28 cellular contexts compared by ENCODE assay signal in the genomic region with DNA sequence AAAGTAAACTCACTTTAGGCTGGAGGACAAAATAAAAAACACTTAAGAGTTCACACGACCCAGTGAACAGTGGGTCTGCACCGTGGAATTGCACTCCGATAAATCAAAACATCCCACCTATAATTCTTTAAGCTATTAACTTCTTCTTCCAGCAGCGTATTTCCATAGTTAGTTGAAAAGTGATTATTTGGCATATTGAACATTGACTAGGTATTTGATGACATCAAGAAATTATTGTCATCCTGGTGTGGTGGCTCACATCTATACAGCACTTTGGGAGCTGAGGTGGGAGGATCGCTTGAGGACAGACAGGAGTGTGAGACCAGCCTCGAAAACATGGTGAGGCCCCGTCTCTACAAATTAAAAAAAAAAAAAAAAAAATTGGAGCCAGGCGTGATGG. TPM values are rescaled to one million over a fixed set of nuclear protein-coding genes. Genes with fewer than 3 reads are reported as not detected.
DNase-seq lines count a peak whose midpoint lies in the region; ATAC-seq and TF ChIP-seq lines count a peak whose summit lies in the region.
"Had no signal": no experiment of that assay in that cellular context is flagged by ENCODE, and none has a peak within 500 bp of the region (broad histone marks: within the 10 kb centered on the region; RNA-seq: fewer than 3 reads in every experiment).

No MANE protein-coding gene starts in this region.

- no peak overlapping the region for H2BK20ac ChIP-seq in IMR-90 (ENCODE audit: low read depth, low read length)

- no peaks in the 10 kb centered on the region for H3K9me3 ChIP-seq in IMR-90 (ENCODE audit: control insufficient read depth, insufficient read depth, low read length)
- H3K9me3 ChIP-seq in endodermal cell (ENCODE audit: control insufficient read depth, low read length): no peaks in the 10 kb centered on the region
- no peaks in the 10 kb centered on the region for H3K9me3 ChIP-seq in neural progenitor cell (ENCODE audit: low read depth)
- no peaks in the 10 kb centered on the region for H3K9me3 ChIP-seq in breast epithelium
- H3K9me3 ChIP-seq: colonic mucosa, SJCRH30, thyroid gland had no signal

- H3K79me2 ChIP-seq in ACC112 (ENCODE audit: control insufficient read depth, insufficient read depth, low read length, unreplicated experiment) (peaks cover 36% of the 10 kb centered on the region), neural progenitor cell (ENCODE audit: low read depth) (peaks cover 99% of the 10 kb centered on the region)

- H3K4me1 Mint-ChIP-seq in endodermal cell (peaks cover 66% of the 10 kb centered on the region), neural progenitor cell (peaks cover 64% of the 10 kb centered on the region)
- H3K4me1 Mint-ChIP-seq: activated B cell treated with CpG ODN at 0.5 μM for 24 hours; activated naive CD4-positive, alpha-beta T cell treated with anti-CD3 and anti-CD28 coated beads, Interleukin-2, amount 10 ng/mL, durations not matched to agents 7 days and 5 days; stimulated activated naive CD8-positive, alpha-beta T cell treated with anti-CD3 and anti-CD28 coated beads, Interleukin-15, amount 100 ng/mL, for 72 hours had no signal

- POLR2A ChIA-PET in IMR-90 (lab: Charles Lee; ENCODE audit: unreplicated experiment): interaction anchor here (0.5 kb wide), 1 partner anchor 22 kb away, joined by 4 read pairs; no protein-coding TSS in a partner anchor

- H3K23ac ChIP-seq in IMR-90 (ENCODE audit: low read depth, low read length): no peak overlapping the region; the same call in 1 of the 2 replicates

- no TSS peak for BruUV-seq in IMR-90 (replicated peaks; lab: Mats Ljungman, UMichigan)

- no peak overlapping the region for H2BK15ac ChIP-seq in IMR-90 (ENCODE audit: low read depth, low read length)

- peak overlapping the region; percentile 46 for H3K27ac ChIP-seq in ACC112 (ENCODE audit: low read depth, low read length)
- H3K27ac ChIP-seq in IMR-90 (ENCODE audit: insufficient read depth, low read length): 0 out of 2 replicates have a peak overlapping the region, but pooled peaks have one; percentile 28
- H3K27ac ChIP-seq in endodermal cell (ENCODE audit: low read depth, low read length): peak overlapping the region; percentile 95
- peak overlapping the region; percentile 93 for H3K27ac ChIP-seq in neural progenitor cell
- H3K27ac ChIP-seq in breast epithelium: no peak overlapping the region
- H3K27ac ChIP-seq: colonic mucosa, SJCRH30, skin epidermis, thyroid gland had no signal

- peaks cover 46% of the 10 kb centered on the region for H3K4me1 ChIP-seq in ACC112 (ENCODE audit: control insufficient read depth, insufficient read depth, low read length, unreplicated experiment)
- H3K4me1 ChIP-seq in IMR-90 (ENCODE audit: control insufficient read depth, insufficient read depth, low read length): peaks cover 33% of the 10 kb centered on the region
- peaks cover 31% of the 10 kb centered on the region for H3K4me1 ChIP-seq in endodermal cell (ENCODE audit: control insufficient read depth, insufficient read depth, low read length)
- H3K4me1 ChIP-seq in neural progenitor cell: peaks cover 77% of the 10 kb centered on the region
- H3K4me1 ChIP-seq in breast epithelium: no peaks in the 10 kb centered on the region
- H3K4me1 ChIP-seq: colonic mucosa had no signal

- H3K27me3 Mint-ChIP-seq in endodermal cell (ENCODE audit: insufficient read depth): no peaks in the 10 kb centered on the region
- H3K27me3 Mint-ChIP-seq in neural progenitor cell (ENCODE audit: insufficient read depth, low read depth): peaks cover 9% of the 10 kb centered on the region

- H4K91ac ChIP-seq in IMR-90 (ENCODE audit: insufficient read depth, low read depth, low read length): no peak overlapping the region

- no peak overlapping the region for H3K56ac ChIP-seq in IMR-90 (ENCODE audit: extremely low read depth, insufficient read depth, low read length)

- 0 out of 4 replicates have a peak overlapping the region, but pooled peaks of 1 of the 2 experiments have one; percentile 11 for H4K8ac ChIP-seq in IMR-90 (ENCODE audit: low read depth in 2 of 2, low read length in 2 of 2)

- no peak overlapping the region for H3K9ac ChIP-seq in IMR-90 (ENCODE audit: low read depth, low read length)
- H3K9ac ChIP-seq in endodermal cell (ENCODE audit: extremely low read depth, low read length, poor library complexity, severe bottlenecking): peak overlapping the region; percentile 26
- H3K9ac ChIP-seq in neural progenitor cell: no peak overlapping the region

- no peak overlapping the region for H2BK120ac ChIP-seq in IMR-90 (ENCODE audit: low read depth, low read length)

- peaks cover 86% of the 10 kb centered on the region for H3F3A ChIP-seq in neural progenitor cell (ENCODE audit: low read depth)

- H2AFZ ChIP-seq in ACC112 (ENCODE audit: low read length, unreplicated experiment) (no peak overlapping the region), IMR-90 (replicated peaks; ENCODE audit: low read length, poor library complexity) (no peak overlapping the region), neural progenitor cell (replicated peaks) (no peak overlapping the region)

- H3K27me3 ChIP-seq in ACC112 (ENCODE audit: insufficient read depth, low read length): no peaks in the 10 kb centered on the region
- H3K27me3 ChIP-seq in IMR-90 (ENCODE audit: control insufficient read depth, insufficient read depth, low read length): no peaks in the 10 kb centered on the region
- H3K27me3 ChIP-seq in endodermal cell (ENCODE audit: control insufficient read depth, insufficient read depth, low read length, poor library complexity, severe bottlenecking): no peaks in the 10 kb centered on the region
- H3K27me3 ChIP-seq in neural progenitor cell: no peaks in the 10 kb centered on the region
- H3K27me3 ChIP-seq in breast epithelium: peaks cover 0 to 27% of the 10 kb centered on the region in 2 donors
- H3K27me3 ChIP-seq: SJCRH30, thyroid gland had no signal

- H3K9me1 ChIP-seq in IMR-90 (ENCODE audit: insufficient read depth, low read length): peaks cover 41% of the 10 kb centered on the region

- H3K79me1 ChIP-seq in IMR-90 (ENCODE audit: low read depth in 1 of 2, low read length in 2 of 2): peaks cover 33 to 88% of the 10 kb centered on the region in 2 experiments

- no peak overlapping the region for H2AK9ac ChIP-seq in IMR-90 (replicated peaks; ENCODE audit: low read depth, low read length, poor library complexity)

- ATAC-seq in IMR-90 (ENCODE audit: low read depth): no peak
- no peak for ATAC-seq in sciatic nerve
- ATAC-seq: esophagus mucosa; Panc1; stimulated activated naive CD8-positive, alpha-beta T cell treated with anti-CD3 and anti-CD28 coated beads, Interleukin-15, amount 100 ng/mL, for 72 hours had no signal

- H4K20me1 ChIP-seq in IMR-90 (ENCODE audit: insufficient read depth, low read length) (peaks cover 44% of the 10 kb centered on the region), neural progenitor cell (ENCODE audit: low read depth) (peaks cover 100% of the 10 kb centered on the region)

- H3K4ac ChIP-seq in IMR-90 (ENCODE audit: low read depth, low read length): 0 out of 2 replicates have a peak overlapping the region, but pooled peaks have one; percentile 24

- no peak overlapping the region for H3K4me3 Mint-ChIP-seq in endodermal cell
- no peak overlapping the region for H3K4me3 Mint-ChIP-seq in neural progenitor cell
- H3K4me3 Mint-ChIP-seq: activated B cell treated with CpG ODN at 0.5 μM for 24 hours; activated naive CD4-positive, alpha-beta T cell treated with anti-CD3 and anti-CD28 coated beads, Interleukin-2, amount 10 ng/mL, durations not matched to agents 7 days and 5 days; stimulated activated naive CD8-positive, alpha-beta T cell treated with anti-CD3 and anti-CD28 coated beads, Interleukin-15, amount 100 ng/mL, for 72 hours had no signal

- H3K36me3 ChIP-seq in ACC112 (ENCODE audit: insufficient read depth, low read length) (no peaks in the 10 kb centered on the region), IMR-90 (ENCODE audit: control insufficient read depth, insufficient read depth, low read length) (no peaks in the 10 kb centered on the region), endodermal cell (ENCODE audit: control insufficient read depth, insufficient read depth, low read length) (peaks cover 48% of the 10 kb centered on the region), neural progenitor cell (no peaks in the 10 kb centered on the region), breast epithelium (no peaks in the 10 kb centered on the region)
- H3K36me3 ChIP-seq: colonic mucosa, thyroid gland had no signal

- H3K27ac Mint-ChIP-seq in endodermal cell (peak overlapping the region; percentile 52), neural progenitor cell (no peak overlapping the region)
- H3K27ac Mint-ChIP-seq: activated B cell treated with CpG ODN at 0.5 μM for 24 hours; activated naive CD4-positive, alpha-beta T cell treated with anti-CD3 and anti-CD28 coated beads, Interleukin-2, amount 10 ng/mL, durations not matched to agents 7 days and 5 days; stimulated activated naive CD8-positive, alpha-beta T cell treated with anti-CD3 and anti-CD28 coated beads, Interleukin-15, amount 100 ng/mL, for 72 hours had no signal

- DNase-seq in IMR-90 (no peak), endodermal cell (peak; percentile 47), neural progenitor cell (ENCODE audit: low spot score) (no peak), SHP77 treated with DMSO at 0.1 percent for 48 hours (lab: John Stamatoyannopoulos, UW) (no peak), breast epithelium (ENCODE audit: low spot score in 2 of 2) (no peak), NCI-H1436 (lab: John Stamatoyannopoulos, UW) (no peak), sciatic nerve (ENCODE audit: low spot score) (no peak)
- DNase-seq: activated B cell treated with CpG ODN at 0.5 μM for 24 hours; activated naive CD4-positive, alpha-beta T cell treated with anti-CD3 and anti-CD28 coated beads, Interleukin-2, amount 10 ng/mL, durations not matched to agents 7 days and 5 days; colonic mucosa; DMS79; effector memory CD4-positive, alpha-beta T cell; GF-D8; head of caudate nucleus; NCI-H1092 treated with DMSO at 0.1 percent for 48 hours; NCI-H1930; NCI-H2227 treated with DMSO at 0.1 percent for 48 hours; NCI-H526 treated with DMSO at 0.1 percent for 48 hours; nucleus accumbens; SJCRH30; stimulated activated naive CD8-positive, alpha-beta T cell treated with anti-CD3 and anti-CD28 coated beads, Interleukin-15, amount 100 ng/mL, for 72 hours; thyroid gland had no signal

- CTCF ChIA-PET in IMR-90 (lab: Yijun Ruan, JAX): interaction anchor here (1.3 kb wide), 1 partner anchor 12 kb away, joined by 3 read pairs; no protein-coding TSS in a partner anchor

- no peak overlapping the region for H2AK5ac ChIP-seq in IMR-90 (ENCODE audit: low read depth, low read length)

- H3K9me3 Mint-ChIP-seq in endodermal cell (no peaks in the 10 kb centered on the region), neural progenitor cell (no peaks in the 10 kb centered on the region)
- H3K9me3 Mint-ChIP-seq: activated B cell treated with CpG ODN at 0.5 μM for 24 hours; activated naive CD4-positive, alpha-beta T cell treated with anti-CD3 and anti-CD28 coated beads, Interleukin-2, amount 10 ng/mL, durations not matched to agents 7 days and 5 days; stimulated activated naive CD8-positive, alpha-beta T cell treated with anti-CD3 and anti-CD28 coated beads, Interleukin-15, amount 100 ng/mL, for 72 hours had no signal

- peak overlapping the region; percentile 24; the same call in 1 of the 2 replicates for H3K14ac ChIP-seq in IMR-90 (replicated peaks; ENCODE audit: low read depth, low read length)

- TF ChIP-seq CTCF in IMR-90 (conservative IDR thresholded peaks at IDR 0.05; ENCODE audit: low read depth, low read length) (no peak), endodermal cell (conservative IDR thresholded peaks at IDR 0.05) (no peak), neural progenitor cell (IDR thresholded peaks at IDR 0.05) (no peak), breast epithelium (IDR thresholded peaks at IDR 0.05) (no peak)

- dilution Hi-C loops in IMR-90 (cut with HindIII; ENCODE audit: low sequenced_read_pairs, unreplicated experiment): no loop called here

- TF ChIP-seq POLR2A in IMR-90 (IDR thresholded peaks at IDR 0.05; ENCODE audit: low read depth, low read length) (no peak), breast epithelium (IDR thresholded peaks at IDR 0.05) (no peak)

- no peak overlapping the region for H3K4me3 ChIP-seq in ACC112 (ENCODE audit: low read depth, low read length)
- H3K4me3 ChIP-seq in IMR-90 (ENCODE audit: insufficient read depth, low read depth, low read length): no peak overlapping the region
- H3K4me3 ChIP-seq in endodermal cell (ENCODE audit: low read length): no peak overlapping the region
- no peak overlapping the region for H3K4me3 ChIP-seq in neural progenitor cell
- H3K4me3 ChIP-seq in breast epithelium: no peak overlapping the region
- H3K4me3 ChIP-seq: colonic mucosa, lung, SJCRH30, skin epidermis, thyroid gland had no signal

- H3K18ac ChIP-seq in IMR-90 (ENCODE audit: low read depth, low read length): no peak overlapping the region

- H3K36me3 Mint-ChIP-seq in endodermal cell (ENCODE audit: low read depth) (peaks cover 44% of the 10 kb centered on the region), neural progenitor cell (peaks cover 6% of the 10 kb centered on the region)
- H3K36me3 Mint-ChIP-seq: activated naive CD4-positive, alpha-beta T cell treated with anti-CD3 and anti-CD28 coated beads, Interleukin-2, amount 10 ng/mL, durations not matched to agents 7 days and 5 days had no signal

- intact Hi-C loops in IMR-90 (cut with micrococcal nuclease): no loop called here
- intact Hi-C loops in breast epithelium (cut with DNase I; ENCODE audit: low total_unique reads): no loop called here
- intact Hi-C loops in sciatic nerve (cut with DNase I): no loop called here

- TF ChIP-seq RAD21 in IMR-90 (IDR thresholded peaks at IDR 0.05; ENCODE audit: low read length): no peak

- no peak overlapping the region for H3K4me2 ChIP-seq in IMR-90 (ENCODE audit: low read depth, low read length)
- H3K4me2 ChIP-seq in neural progenitor cell: peak overlapping the region; percentile 66

- in situ Hi-C loops in IMR-90 (cut with MboI; ENCODE audit: low sequenced_read_pairs): no loop called here

- no peak overlapping the region for H4K5ac ChIP-seq in IMR-90 (ENCODE audit: low read depth, low read length)

- H2BK5ac ChIP-seq in IMR-90 (ENCODE audit: low read depth, low read length, poor library complexity, severe bottlenecking): peak overlapping the region; percentile 88

- WGBS in IMR-90 (ENCODE audit: extremely low coverage in 2 of 2, insufficient read length in 1 of 2), 2 experiments: no CpG with 5 or more reads among the region's 8 CpGs
- 80 to 85% methylated on average over 4 to 8 of the region's 8 CpGs for WGBS in endodermal cell (ENCODE audit: insufficient coverage in 1 of 2, insufficient read length in 1 of 2), 2 experiments

RNA-seq across cellular contexts. Expression of a gene that starts 23.4 kb away (rescaled TPM):
- 10.2 and 11.9 TPM in 2 replicates for total RNA-seq in IMR-90 (2012; rRNA removed)
- polyA plus RNA-seq in IMR-90 (2012; rRNA removed): 12.2 and 13.1 TPM in 2 replicates
- polyA plus RNA-seq in IMR-90 (2012; cell fraction: cytosol; rRNA removed): 9.1 and 9.2 TPM in 2 replicates
- polyA plus RNA-seq in IMR-90 (2012; cell fraction: nucleus; rRNA removed; ENCODE audit: low replicate concordance): 23.6 and 36.0 TPM in 2 replicates
- 100 to 1,000 TPM; 333 to 360 TPM for total RNA-seq in endodermal cell
- 139 TPM for polyA plus RNA-seq in endodermal cell (2013, experiment 1 of 2)
- polyA plus RNA-seq in endodermal cell (2013, experiment 2 of 2): 139 TPM
- 129 and 137 TPM in 2 replicates for total RNA-seq in neural progenitor cell (ENCODE audit: low replicate concordance)
- not detected for total RNA-seq in breast epithelium
- total RNA-seq in sciatic nerve: not detected
- total RNA-seq: esophagus mucosa had no signal

RNA-seq across cellular contexts. Expression of a gene that starts 52.2 kb away (rescaled TPM):
- total RNA-seq in IMR-90 (2012; rRNA removed) (not detected in 2 replicates), endodermal cell (1 to 10 TPM in 1 of 2 donors, not detected in 1; 1.1 TPM), neural progenitor cell (ENCODE audit: low replicate concordance) (not detected in 2 replicates), breast epithelium (not detected), sciatic nerve (not detected)
- polyA plus RNA-seq in IMR-90 (2012; rRNA removed): 0.44 TPM in 1 of 2 replicates, not detected in the other
- polyA plus RNA-seq in IMR-90 (2012; cell fraction: cytosol; rRNA removed): 0.12 TPM in 1 of 2 replicates, not detected in the other
- polyA plus RNA-seq in IMR-90 (2012; cell fraction: nucleus; rRNA removed; ENCODE audit: low replicate concordance): not detected in 2 replicates
- not detected for polyA plus RNA-seq in endodermal cell (2013, experiment 1 of 2)
- polyA plus RNA-seq in endodermal cell (2013, experiment 2 of 2): 0.87 TPM
- total RNA-seq: activated B cell treated with CpG ODN at 0.5 μM for 24 hours, colonic mucosa, esophagus mucosa, lung, M059J, thyroid gland had no signal
- polyA plus RNA-seq: lung had no signal

Comparison
In these comparisons a context has a peak if more than half of its experiments do, and no peak if none do; other contexts are left out.
1. H3K27ac ChIP-seq: peak in ACC112 (single experiment), IMR-90 (single experiment), endodermal cell (single experiment) and neural progenitor cell (single experiment); none in breast epithelium (0 of 2).
2. RNA of a gene that starts 23.4 kb away (total RNA-seq): 333 to 360 TPM in endodermal cell and 129 to 137 TPM in neural progenitor cell; 10.2 to 11.9 TPM in IMR-90, not detected in breast epithelium and not detected in sciatic nerve (single experiment); every median in the first group is over 10 times any median in the second.